32 cellular contexts compared by ENCODE assay signal in the genomic region with DNA sequence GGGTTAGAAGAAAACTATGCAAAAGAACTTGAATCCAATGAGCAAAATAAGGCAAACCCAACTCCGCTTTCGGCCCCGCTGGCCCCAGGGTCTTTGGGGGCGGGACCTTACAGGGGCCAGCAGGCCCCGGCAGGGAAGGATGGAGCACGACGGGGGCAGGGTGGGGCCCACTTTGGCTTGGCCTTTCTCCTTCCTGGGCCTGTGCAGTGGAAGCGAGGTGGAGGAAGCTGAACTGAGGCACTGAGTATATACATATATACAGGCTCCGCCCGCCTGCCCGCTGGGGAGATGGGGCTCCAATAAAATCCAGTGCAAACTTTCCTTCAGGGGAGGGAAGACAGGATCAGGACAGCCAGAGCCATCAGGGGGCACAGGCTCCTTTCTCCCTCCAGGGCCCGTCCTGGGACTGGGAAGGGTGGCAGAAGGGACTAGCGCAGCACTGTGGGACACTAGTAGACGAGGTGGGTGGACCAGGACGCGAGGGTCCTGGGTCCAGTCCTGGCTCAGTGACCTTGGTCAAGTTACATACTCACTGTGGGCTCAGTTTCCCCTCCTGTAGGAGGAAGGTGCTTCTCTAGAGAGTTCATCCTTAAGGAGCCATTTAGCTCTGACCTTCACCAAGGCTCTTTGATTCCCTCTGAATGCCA. TPM values are rescaled to one million over a fixed set of nuclear protein-coding genes. Genes with fewer than 3 reads are reported as not detected.
DNase-seq lines count a peak whose midpoint lies in the region; ATAC-seq and TF ChIP-seq lines count a peak whose summit lies in the region.
"Had no signal": no experiment of that assay in that cellular context is flagged by ENCODE, and none has a peak within 500 bp of the region (broad histone marks: within the 10 kb centered on the region; RNA-seq: fewer than 3 reads in every experiment).

No MANE protein-coding gene starts in this region.

- no peak for TF ChIP-seq POLR2A in stomach (IDR thresholded peaks at IDR 0.05)

- DNase-seq in activated CD8-positive, alpha-beta T cell treated with anti-CD3 and anti-CD28 coated beads, Interleukin-2, amount 10 ng/mL, durations not matched to agents 7 days and 5 days, result peak; percentile 18
- no peak for DNase-seq in activated CD8-positive, alpha-beta T cell treated with anti-CD3 and anti-CD28 coated beads for 36 hours
- DNase-seq in HL-60 (ENCODE audit: low read depth in 1 of 2, low spot score in 1 of 2) (peak in 1 of 2 experiments; percentile 52), glutamatergic neuron (peak; percentile 8), stomach (peak; percentile 9), foreskin melanocyte (no peak), left lobe of liver (ENCODE audit: low spot score) (no peak)
- DNase-seq: 8988T; activated CD4-positive, alpha-beta memory T cell treated with anti-CD3 and anti-CD28 coated beads for 36 hours; activated effector memory CD4-positive, alpha-beta T cell treated with Interleukin-2 at 50 U/mL for 16 hours; activated naive CD8-positive, alpha-beta T cell treated with anti-CD3 and anti-CD28 coated beads, Interleukin-2, amount 10 ng/mL, durations not matched to agents 7 days and 5 days; Caco-2; DMS79; effector CD8-positive, alpha-beta T cell; GDM1; GOT3; KBM-7; MG63; midbrain; naive thymus-derived CD4-positive, alpha-beta T cell; NCI-H1417; NCI-H2029; NCI-H524; OCI-M1; psoas muscle; stimulated activated CD4-positive, alpha-beta T cell treated with anti-CD3 and anti-CD28 coated beads, Interleukin-4, amount 100 ng/mL, for 1 hour had no signal

- no peak overlapping the region for H3K27ac Mint-ChIP-seq in activated CD8-positive, alpha-beta T cell treated with anti-CD3 and anti-CD28 coated beads, Interleukin-2, amount 10 ng/mL, durations not matched to agents 7 days and 5 days
- H3K27ac Mint-ChIP-seq in activated CD8-positive, alpha-beta T cell treated with anti-CD3 and anti-CD28 coated beads for 36 hours, result no peak overlapping the region
- H3K27ac Mint-ChIP-seq in glutamatergic neuron (ENCODE audit: unreplicated experiment), result no peak overlapping the region
- H3K27ac Mint-ChIP-seq: activated CD4-positive, alpha-beta memory T cell treated with anti-CD3 and anti-CD28 coated beads for 36 hours; activated naive CD8-positive, alpha-beta T cell treated with anti-CD3 and anti-CD28 coated beads, Interleukin-2, amount 10 ng/mL, durations not matched to agents 7 days and 5 days; naive thymus-derived CD4-positive, alpha-beta T cell; T-helper 1 cell treated with Interleukin-12 subunit alpha and Interleukin-12 subunit beta and Interleukin-4 antibody, amounts not matched to agents 30 μg/mL and 1 μg/mL, for 36 hours had no signal

- TF ChIP-seq CTCF in activated CD8-positive, alpha-beta T cell treated with anti-CD3 and anti-CD28 coated beads for 36 hours (IDR thresholded peaks at IDR 0.05), result no peak
- no peak for TF ChIP-seq CTCF in HL-60 (IDR thresholded peaks at IDR 0.05; ENCODE audit: insufficient read depth, low read length)
- TF ChIP-seq CTCF in glutamatergic neuron (IDR thresholded peaks at IDR 0.05; ENCODE audit: partially characterized antibody, unreplicated experiment), result no peak
- TF ChIP-seq CTCF in stomach (IDR thresholded peaks at IDR 0.05), result no peak

- 79 to 92% (median 84%) methylated on average over 16 of the region's 16 CpGs for whole genome bisulfite sequencing in stomach, 5 donors

- no peaks in the 10 kb centered on the region for H3K36me3 Mint-ChIP-seq in activated CD8-positive, alpha-beta T cell treated with anti-CD3 and anti-CD28 coated beads, Interleukin-2, amount 10 ng/mL, durations not matched to agents 7 days and 5 days (ENCODE audit: low read depth)
- H3K36me3 Mint-ChIP-seq in activated CD8-positive, alpha-beta T cell treated with anti-CD3 and anti-CD28 coated beads for 36 hours (ENCODE audit: low read depth), result no peaks in the 10 kb centered on the region
- H3K36me3 Mint-ChIP-seq in glutamatergic neuron (ENCODE audit: unreplicated experiment), result no peaks in the 10 kb centered on the region
- H3K36me3 Mint-ChIP-seq: activated CD4-positive, alpha-beta memory T cell treated with anti-CD3 and anti-CD28 coated beads for 36 hours had no signal

- CTCF ChIA-PET in activated CD8-positive, alpha-beta T cell treated with anti-CD3 and anti-CD28 coated beads, Interleukin-2, amount 10 ng/mL, durations not matched to agents 7 days and 5 days (lab: Charles Lee), result interaction anchor here (1.3 to 1.6 kb wide), 3 partner anchors 16 to 146 kb away, joined by 3 to 7 read pairs (median 4); a partner anchor contains a TSS
- CTCF ChIA-PET in activated CD8-positive, alpha-beta T cell treated with anti-CD3 and anti-CD28 coated beads for 36 hours (lab: Charles Lee), result interaction anchor here (1.2 to 4.7 kb wide), 4 partner anchors 14 to 52 kb away, joined by 3 to 45 read pairs (median 12); no protein-coding TSS in a partner anchor

- TF ChIP-seq EP300 in stomach (IDR thresholded peaks at IDR 0.05), result no peak

- intact Hi-C loops in activated CD8-positive, alpha-beta T cell treated with anti-CD3 and anti-CD28 coated beads for 36 hours (cut with micrococcal nuclease), result loop anchor here (5.0 kb wide), 1 partner anchor 146 kb away; no protein-coding TSS in a partner anchor
- intact Hi-C loops in stomach (cut with DNase I; ENCODE audit: low total_unique reads), result no loop called here

- peaks cover 3% of the 10 kb centered on the region for H3K4me1 Mint-ChIP-seq in activated CD8-positive, alpha-beta T cell treated with anti-CD3 and anti-CD28 coated beads, Interleukin-2, amount 10 ng/mL, durations not matched to agents 7 days and 5 days (ENCODE audit: low read depth)
- H3K4me1 Mint-ChIP-seq in activated CD8-positive, alpha-beta T cell treated with anti-CD3 and anti-CD28 coated beads for 36 hours (ENCODE audit: low read depth), result peaks cover 2% of the 10 kb centered on the region
- peaks cover 4% of the 10 kb centered on the region for H3K4me1 Mint-ChIP-seq in glutamatergic neuron (ENCODE audit: low read depth, unreplicated experiment)

- POLR2A ChIA-PET in activated CD8-positive, alpha-beta T cell treated with anti-CD3 and anti-CD28 coated beads, Interleukin-2, amount 10 ng/mL, durations not matched to agents 7 days and 5 days (lab: Charles Lee), result interaction anchor here (0.6 to 1.5 kb wide), 4 partner anchors 16 to 50 kb away, joined by 3 read pairs; a partner anchor contains a TSS
- POLR2A ChIA-PET in activated CD8-positive, alpha-beta T cell treated with anti-CD3 and anti-CD28 coated beads for 36 hours (lab: Charles Lee), result interaction anchor here (0.6 kb wide), 1 partner anchor 42 kb away, joined by 3 read pairs; no protein-coding TSS in a partner anchor

- no peaks in the 10 kb centered on the region for H3K9me3 Mint-ChIP-seq in activated CD8-positive, alpha-beta T cell treated with anti-CD3 and anti-CD28 coated beads, Interleukin-2, amount 10 ng/mL, durations not matched to agents 7 days and 5 days (ENCODE audit: insufficient read depth)
- no peaks in the 10 kb centered on the region for H3K9me3 Mint-ChIP-seq in activated CD8-positive, alpha-beta T cell treated with anti-CD3 and anti-CD28 coated beads for 36 hours
- no peaks in the 10 kb centered on the region for H3K9me3 Mint-ChIP-seq in glutamatergic neuron (ENCODE audit: unreplicated experiment)
- H3K9me3 Mint-ChIP-seq: activated CD4-positive, alpha-beta memory T cell treated with anti-CD3 and anti-CD28 coated beads for 36 hours; activated naive CD8-positive, alpha-beta T cell treated with anti-CD3 and anti-CD28 coated beads, Interleukin-2, amount 10 ng/mL, durations not matched to agents 7 days and 5 days; T-helper 1 cell treated with Interleukin-12 subunit alpha and Interleukin-12 subunit beta and Interleukin-4 antibody, amounts not matched to agents 30 μg/mL and 1 μg/mL, for 36 hours had no signal

- peaks cover 0 to 17% (median 3%) of the 10 kb centered on the region in 4 donors for H3K36me3 ChIP-seq in stomach
- H3K36me3 ChIP-seq: MG63 had no signal

- peak overlapping the region; percentile 80 for H3K27ac ChIP-seq in HL-60 (replicated peaks)
- H3K27ac ChIP-seq in stomach, result no peak overlapping the region
- H3K27ac ChIP-seq: C4-2B, psoas muscle, tibial artery had no signal

- H3K4me3 ChIP-seq in HL-60 (replicated peaks; ENCODE audit: insufficient read depth, low read length) (peak overlapping the region; percentile 32), stomach (no peak overlapping the region)
- H3K4me3 ChIP-seq: MG63, psoas muscle, tibial artery had no signal

- H3K9me3 ChIP-seq in stomach, result peaks cover 0 to 4% (median 0%) of the 10 kb centered on the region in 4 donors
- H3K9me3 ChIP-seq: Caco-2, MG63, psoas muscle, SK-N-SH, tibial artery had no signal

- H3K27me3 ChIP-seq in HL-60 (ENCODE audit: insufficient read depth, poor library complexity, severe bottlenecking), result no peaks in the 10 kb centered on the region
- H3K27me3 ChIP-seq in stomach, result no peaks in the 10 kb centered on the region
- H3K27me3 ChIP-seq: tibial artery had no signal

- H3K27me3 Mint-ChIP-seq in activated CD8-positive, alpha-beta T cell treated with anti-CD3 and anti-CD28 coated beads, Interleukin-2, amount 10 ng/mL, durations not matched to agents 7 days and 5 days (ENCODE audit: low read depth), result peaks cover 14% of the 10 kb centered on the region
- no peaks in the 10 kb centered on the region for H3K27me3 Mint-ChIP-seq in activated CD8-positive, alpha-beta T cell treated with anti-CD3 and anti-CD28 coated beads for 36 hours
- no peaks in the 10 kb centered on the region for H3K27me3 Mint-ChIP-seq in glutamatergic neuron (ENCODE audit: unreplicated experiment)
- H3K27me3 Mint-ChIP-seq: activated CD4-positive, alpha-beta memory T cell treated with anti-CD3 and anti-CD28 coated beads for 36 hours had no signal

- ATAC-seq in activated CD8-positive, alpha-beta T cell treated with anti-CD3 and anti-CD28 coated beads, Interleukin-2, amount 10 ng/mL, durations not matched to agents 7 days and 5 days, result no peak
- ATAC-seq in activated CD8-positive, alpha-beta T cell treated with anti-CD3 and anti-CD28 coated beads for 36 hours, result no peak
- ATAC-seq in left lobe of liver (no peak), GM18861 (IDR thresholded peaks at IDR 0.05; ENCODE audit: unreplicated experiment) (no peak)
- ATAC-seq: naive thymus-derived CD4-positive, alpha-beta T cell; psoas muscle had no signal

- H3K4me1 ChIP-seq in stomach, result peaks cover 0 to 8% (median 0%) of the 10 kb centered on the region in 4 donors
- H3K4me1 ChIP-seq: Caco-2, psoas muscle, tibial artery had no signal

- no peak overlapping the region for H3K4me3 Mint-ChIP-seq in activated CD8-positive, alpha-beta T cell treated with anti-CD3 and anti-CD28 coated beads, Interleukin-2, amount 10 ng/mL, durations not matched to agents 7 days and 5 days
- no peak overlapping the region for H3K4me3 Mint-ChIP-seq in activated CD8-positive, alpha-beta T cell treated with anti-CD3 and anti-CD28 coated beads for 36 hours
- no peak overlapping the region for H3K4me3 Mint-ChIP-seq in glutamatergic neuron (ENCODE audit: unreplicated experiment)
- H3K4me3 Mint-ChIP-seq: activated CD4-positive, alpha-beta memory T cell treated with anti-CD3 and anti-CD28 coated beads for 36 hours; activated naive CD8-positive, alpha-beta T cell treated with anti-CD3 and anti-CD28 coated beads, Interleukin-2, amount 10 ng/mL, durations not matched to agents 7 days and 5 days; naive thymus-derived CD4-positive, alpha-beta T cell; T-helper 1 cell treated with Interleukin-12 subunit alpha and Interleukin-12 subunit beta and Interleukin-4 antibody, amounts not matched to agents 30 μg/mL and 1 μg/mL, for 36 hours had no signal

RNA-seq across cellular contexts. Expression of a gene that starts 20.9 kb away (rescaled TPM):
- total RNA-seq in activated CD8-positive, alpha-beta T cell treated with anti-CD3 and anti-CD28 coated beads, Interleukin-2, amount 10 ng/mL, durations not matched to agents 7 days and 5 days, result not detected
- total RNA-seq in activated CD8-positive, alpha-beta T cell treated with anti-CD3 and anti-CD28 coated beads for 36 hours, result not detected
- not detected for total RNA-seq in glutamatergic neuron (ENCODE audit: unreplicated experiment)
- 1 to 10 TPM in 1 of 5 donors, not detected in 4; 7.7 TPM for total RNA-seq in stomach
- under 1 TPM in 2 of 3 donors, not detected in 1; 0.03 to 0.46 TPM for polyA plus RNA-seq in stomach
- 0.43 TPM for total RNA-seq in left lobe of liver
- total RNA-seq: activated naive CD8-positive, alpha-beta T cell treated with anti-CD3 and anti-CD28 coated beads, Interleukin-2, amount 10 ng/mL, durations not matched to agents 7 days and 5 days; bronchial epithelial cell had no signal
- polyA plus RNA-seq: naive thymus-derived CD4-positive, alpha-beta T cell; SK-N-SH had no signal

RNA-seq across cellular contexts. Expression of a gene that starts 27.0 kb away (rescaled TPM):
- total RNA-seq in activated CD8-positive, alpha-beta T cell treated with anti-CD3 and anti-CD28 coated beads, Interleukin-2, amount 10 ng/mL, durations not matched to agents 7 days and 5 days, result 10 to 100 TPM; 45.8 to 51.5 TPM
- 10 to 100 TPM; 21.1 to 24.1 TPM for total RNA-seq in activated CD8-positive, alpha-beta T cell treated with anti-CD3 and anti-CD28 coated beads for 36 hours
- 39.7 TPM for total RNA-seq in glutamatergic neuron (ENCODE audit: unreplicated experiment)
- total RNA-seq in stomach, result 10 to 100 TPM in 3 of 5 donors, 1 to 10 TPM in 1, not detected in 1; 9.0 to 68.8 (median 16.3) TPM
- polyA plus RNA-seq in stomach, result 10 to 100 TPM in 1 of 3 donors, 1 to 10 TPM in 2; 6.5 to 26.0 (median 8.9) TPM
- total RNA-seq in left lobe of liver, result 6.5 TPM

RNA-seq across cellular contexts. Expression of a gene that starts 50.4 kb away (rescaled TPM):
- total RNA-seq in activated CD8-positive, alpha-beta T cell treated with anti-CD3 and anti-CD28 coated beads, Interleukin-2, amount 10 ng/mL, durations not matched to agents 7 days and 5 days, result 10 to 100 TPM; 75.2 to 90.8 TPM
- 100 to 1,000 TPM; 104 to 110 TPM for total RNA-seq in activated CD8-positive, alpha-beta T cell treated with anti-CD3 and anti-CD28 coated beads for 36 hours
- total RNA-seq in glutamatergic neuron (ENCODE audit: unreplicated experiment) (82.1 TPM), stomach (10 to 100 TPM in 3 of 5 donors, 1 to 10 TPM in 2; 6.7 to 51.1 (median 23.3) TPM), left lobe of liver (40.0 TPM)
- 10 to 100 TPM; 68.9 to 80.9 (median 78.2) TPM for polyA plus RNA-seq in stomach

Comparison
In these comparisons a context has a peak if more than half of its experiments do, and no peak if none do; other contexts are left out.
1. DNase-seq: peak in activated CD8-positive, alpha-beta T cell treated with anti-CD3 and anti-CD28 coated beads, Interleukin-2, amount 10 ng/mL, durations not matched to agents 7 days and 5 days (single experiment), glutamatergic neuron (single experiment) and stomach (single experiment); none in activated CD8-positive, alpha-beta T cell treated with anti-CD3 and anti-CD28 coated beads for 36 hours (single experiment), foreskin melanocyte (single experiment) and left lobe of liver (single experiment).